Comparison of ENCODE assay signal across 8 cellular contexts in genomic region chr4:12633058-12633651, GRCh38.
DNase-seq lines count a peak whose midpoint lies in the region; ATAC-seq, FAIRE-seq and TF ChIP-seq lines count a peak whose summit lies in the region.

No MANE protein-coding gene starts in this region.

- H3K4me3 ChIP-seq in WI38 (ENCODE audit: low read depth, low read length) (no peak overlapping the region), bronchial epithelial cell (ENCODE audit: low read depth, low read length) (no peak overlapping the region), kidney epithelial cell (ENCODE audit: low read depth, low read length) (no peak overlapping the region)

- ATAC-seq in GM18867 (IDR thresholded peaks at IDR 0.05; ENCODE audit: unreplicated experiment) = peak; percentile 99
- ATAC-seq in HG03064 (IDR thresholded peaks at IDR 0.05; ENCODE audit: low read depth, unreplicated experiment) = peak; percentile 98

- peak; percentile 70 for TF ChIP-seq CTCF in WI38 (IDR thresholded peaks at IDR 0.05; ENCODE audit: low read depth, low read length)
- peak; percentile 84 for TF ChIP-seq CTCF in bronchial epithelial cell (IDR thresholded peaks at IDR 0.05; ENCODE audit: insufficient read depth, low read length, severe bottlenecking)
- peak; percentile 85 for TF ChIP-seq CTCF in kidney epithelial cell (IDR thresholded peaks at IDR 0.05; ENCODE audit: insufficient read depth, low read length, poor library complexity, severe bottlenecking)

- peak; percentile 58 for FAIRE-seq in bronchial epithelial cell (lab: Jason Lieb, UNC)

- DNase-seq in AG08396 (ENCODE audit: low spot score) (peak; percentile 49), NCI-H2107 treated with DMSO at 0.1 percent for 48 hours (lab: John Stamatoyannopoulos, UW; ENCODE audit: unreplicated experiment) (peak; percentile 27), bronchial epithelial cell (ENCODE audit: low read depth) (peak; percentile 74), kidney epithelial cell (ENCODE audit: low read depth) (peak; percentile 25)
- DNase-seq in stimulated activated CD4-positive, alpha-beta T cell treated with anti-CD3 and anti-CD28 coated beads, Interleukin-2, amount 100 ng/mL, for 24 hours = peak; percentile 78 to 84

- H3K36me3 ChIP-seq in bronchial epithelial cell (ENCODE audit: control insufficient read depth, insufficient read depth, low read length) = no peaks in the 10 kb centered on the region
- no peaks in the 10 kb centered on the region for H3K36me3 ChIP-seq in kidney epithelial cell (ENCODE audit: control insufficient read depth, insufficient read depth, low read length)

- H3K27me3 ChIP-seq in bronchial epithelial cell (ENCODE audit: control insufficient read depth, insufficient read depth, low read length) (no peaks in the 10 kb centered on the region), kidney epithelial cell (ENCODE audit: control insufficient read depth, insufficient read depth, low read length) (no peaks in the 10 kb centered on the region)

Comparison
In these comparisons a context has a peak if more than half of its experiments do, and no peak if none do; other contexts are left out.
1. DNase-seq: peak in every context shown above with its lines; median percentile 81 in stimulated activated CD4-positive, alpha-beta T cell treated with anti-CD3 and anti-CD28 coated beads, Interleukin-2, amount 100 ng/mL, for 24 hours; 74 in bronchial epithelial cell; 49 in AG08396; 27 in NCI-H2107 treated with DMSO at 0.1 percent for 48 hours; 25 in kidney epithelial cell.